ENCODE assay signal across 8 cellular contexts in genomic region chr21:13979608-13980007, GRCh38.
DNase-seq lines count a peak whose midpoint lies in the region; ATAC-seq and TF ChIP-seq lines count a peak whose summit lies in the region.
"Not testable (repeated sequence)": the region's sequence is repeated elsewhere in the genome, so short reads cannot be mapped to it uniquely, and the experiment has no call there.

No MANE protein-coding gene starts in this region.

- not testable (repeated sequence) for H3K79me2 ChIP-seq in neural cell (replicated peaks; ENCODE audit: insufficient read depth, low read length)

- not testable (repeated sequence) for TF ChIP-seq CTCF in GM20000 (IDR thresholded peaks at IDR 0.05; ENCODE audit: extremely low read depth, missing control alignments); esophagus muscularis mucosa (IDR thresholded peaks at IDR 0.05); neural cell (IDR thresholded peaks at IDR 0.05; ENCODE audit: poor library complexity, severe bottlenecking); upper lobe of right lung (IDR thresholded peaks at IDR 0.05)

- H3K27ac ChIP-seq in esophagus muscularis mucosa (replicated peaks in 1 of 4); neural cell (ENCODE audit: low read length); upper lobe of right lung: not testable (repeated sequence)

- not testable (repeated sequence) for H2AFZ ChIP-seq in neural cell (ENCODE audit: low read depth, low read length)

- not testable (repeated sequence) for H3F3A ChIP-seq in neural cell (ENCODE audit: insufficient read depth, low read length, poor library complexity, severe bottlenecking)

- H3K36me3 ChIP-seq in esophagus muscularis mucosa; neural cell (ENCODE audit: insufficient read depth, low read length); upper lobe of right lung: not testable (repeated sequence)

- ATAC-seq in HG03103 (IDR thresholded peaks at IDR 0.05; ENCODE audit: low read depth, unreplicated experiment) (peak; percentile 11), upper lobe of right lung (peak; percentile 4)

- not testable (repeated sequence) for H3K4me2 ChIP-seq in neural cell (ENCODE audit: low read length)

- H3K4me3 ChIP-seq in esophagus muscularis mucosa (peak overlapping the region; percentile 40 to 54 (median 50)), neural cell (ENCODE audit: low read length) (peak overlapping the region; percentile 55), upper lobe of right lung (peak overlapping the region; percentile 45)

- H3K4me1 ChIP-seq in esophagus muscularis mucosa, upper lobe of right lung: not testable (repeated sequence)

- H3K9me3 Mint-ChIP-seq in activated naive CD8-positive, alpha-beta T cell treated with anti-CD3 and anti-CD28 coated beads for 36 hours, result not testable (repeated sequence)

- peak overlapping the region; percentile 63 for H3K27ac Mint-ChIP-seq in activated naive CD8-positive, alpha-beta T cell treated with anti-CD3 and anti-CD28 coated beads for 36 hours

- peaks cover 0 to 16% (median 0%) of the 10 kb centered on the region in 4 donors for H3K27me3 ChIP-seq in esophagus muscularis mucosa
- H3K27me3 ChIP-seq in neural cell (ENCODE audit: insufficient read depth, low read depth, low read length); upper lobe of right lung: not testable (repeated sequence)

- intact Hi-C loops in esophagus muscularis mucosa (cut with DNase I); upper lobe of right lung (cut with DNase I): not testable (repeated sequence)

- H3K4me3 Mint-ChIP-seq in activated naive CD8-positive, alpha-beta T cell treated with anti-CD3 and anti-CD28 coated beads for 36 hours, result peak overlapping the region; percentile 84

- DNase-seq in G401 (ENCODE audit: low spot score), result peak; percentile 5
- peak; percentile 27 for DNase-seq in GM20000 (ENCODE audit: low spot score)
- DNase-seq in RPMI8226, result peak; percentile 4
- not testable (repeated sequence) for DNase-seq in activated naive CD8-positive, alpha-beta T cell treated with anti-CD3 and anti-CD28 coated beads for 36 hours; esophagus muscularis mucosa (ENCODE audit: extremely low spot score)
- DNase-seq in upper lobe of right lung, result peak; percentile 63

- not testable (repeated sequence) for H3K9ac ChIP-seq in neural cell (ENCODE audit: low read length)

- H3K27me3 Mint-ChIP-seq in activated naive CD8-positive, alpha-beta T cell treated with anti-CD3 and anti-CD28 coated beads for 36 hours, result not testable (repeated sequence)

- not testable (repeated sequence) for H3K9me2 ChIP-seq in neural cell (ENCODE audit: insufficient read depth, low read length)

- not testable (repeated sequence) for H3K36me3 Mint-ChIP-seq in activated naive CD8-positive, alpha-beta T cell treated with anti-CD3 and anti-CD28 coated beads for 36 hours

- not testable (repeated sequence) for H3K9me3 ChIP-seq in esophagus muscularis mucosa; neural cell (ENCODE audit: low read length); upper lobe of right lung

- TF ChIP-seq EP300 in esophagus muscularis mucosa (IDR thresholded peaks at IDR 0.05); neural cell (conservative IDR thresholded peaks at IDR 0.05; ENCODE audit: poor library complexity, severe bottlenecking): not testable (repeated sequence)

- in situ Hi-C loops in G401 (cut with HindIII; ENCODE audit: low sequenced_read_pairs), result not testable (repeated sequence)

- TF ChIP-seq RAD21 in neural cell (conservative IDR thresholded peaks at IDR 0.05), result not testable (repeated sequence)

- TF ChIP-seq POLR2A in esophagus muscularis mucosa (IDR thresholded peaks at IDR 0.05; ENCODE audit: low read depth), result not testable (repeated sequence)

- 41% methylated on average over 15 of the region's 26 CpGs for WGBS in esophagus muscularis mucosa

- H3K4me1 Mint-ChIP-seq in activated naive CD8-positive, alpha-beta T cell treated with anti-CD3 and anti-CD28 coated beads for 36 hours, result not testable (repeated sequence)

- H4K20me1 ChIP-seq in neural cell (ENCODE audit: insufficient read depth), result not testable (repeated sequence)
